11 cellular contexts compared by ENCODE assay signal in genomic region chr18:22176622-22177495, GRCh38. TPM values are rescaled to one million over a fixed set of nuclear protein-coding genes. Genes with fewer than 3 reads are reported as not detected.
DNase-seq lines count a peak whose midpoint lies in the region; ATAC-seq, FAIRE-seq and TF ChIP-seq lines count a peak whose summit lies in the region.
"Had no signal": no experiment of that assay in that cellular context is flagged by ENCODE, and none has a peak within 500 bp of the region (broad histone marks: within the 10 kb centered on the region; RNA-seq: fewer than 3 reads in every experiment).

No MANE protein-coding gene starts in this region.

- H3K36me3 Mint-ChIP-seq in GM23338 (ENCODE audit: low read depth), result no peaks in the 10 kb centered on the region

- peak overlapping the region; percentile 69 for H3K4me2 ChIP-seq in GM23338

- peaks cover 12% of the 10 kb centered on the region for H3K4me1 ChIP-seq in GM23338 (ENCODE audit: insufficient read depth)
- no peaks in the 10 kb centered on the region for H3K4me1 ChIP-seq in rectal smooth muscle tissue (ENCODE audit: control insufficient read depth, insufficient read depth, low read length)

- no peaks in the 10 kb centered on the region for H3K9me2 ChIP-seq in GM23338 (ENCODE audit: insufficient read depth)

- ATAC-seq in GM23338, result peak; percentile 62
- no peak for ATAC-seq in GM18870 (IDR thresholded peaks at IDR 0.05; ENCODE audit: unreplicated experiment)
- ATAC-seq in HG02970 (IDR thresholded peaks at IDR 0.05; ENCODE audit: low FRiP score, unreplicated experiment), result no peak

- H3K9me3 Mint-ChIP-seq in GM23338, result peaks cover 7% of the 10 kb centered on the region; the same call in 2 of the 3 replicates

- no peaks in the 10 kb centered on the region for H3F3A ChIP-seq in GM23338 (replicated peaks; ENCODE audit: low read depth)

- H3K36me3 ChIP-seq in GM23338 (ENCODE audit: insufficient read depth) (no peaks in the 10 kb centered on the region), rectal smooth muscle tissue (ENCODE audit: control insufficient read depth, insufficient read depth, low read length) (no peaks in the 10 kb centered on the region)

- H3K79me2 ChIP-seq in GM23338 (replicated peaks; ENCODE audit: insufficient read depth), result no peaks in the 10 kb centered on the region

- H3K27ac Mint-ChIP-seq in GM23338, result no peak overlapping the region

- no peak overlapping the region for H2AFZ ChIP-seq in GM23338

- DNase-seq in GM23338 (ENCODE audit: low spot score), result peak; percentile 55
- peak; percentile 73 for DNase-seq in choroid plexus epithelial cell (ENCODE audit: low read depth)
- peak; percentile 59 for DNase-seq in iris pigment epithelial cell (ENCODE audit: low read depth)
- DNase-seq in A172 (ENCODE audit: low spot score), result no peak
- no peak for DNase-seq in frontal cortex (ENCODE audit: low spot score in 2 of 2)
- DNase-seq: NCI-H1436, T1000 had no signal

- H3K27ac ChIP-seq in GM23338 (ENCODE audit: low read depth) (no peak overlapping the region), rectal smooth muscle tissue (ENCODE audit: low read depth, low read length) (no peak overlapping the region)

- H4K20me1 ChIP-seq in GM23338 (replicated peaks; ENCODE audit: insufficient read depth), result peaks cover 36% of the 10 kb centered on the region

- no peak for FAIRE-seq in frontal cortex (lab: Jason Lieb, UNC)
- FAIRE-seq: GM19239 had no signal

- H3K27me3 Mint-ChIP-seq in GM23338 (ENCODE audit: insufficient read depth, low read depth, poor library complexity), result peaks cover 90% of the 10 kb centered on the region

- H3K4me3 ChIP-seq in GM23338 (peak overlapping the region; percentile 45), choroid plexus epithelial cell (ENCODE audit: low read depth, low read length) (peak overlapping the region; percentile 57), rectal smooth muscle tissue (ENCODE audit: low read length) (peak overlapping the region; percentile 23)

- H3K4me3 Mint-ChIP-seq in GM23338, result peak overlapping the region; percentile 57

- H3K4me1 Mint-ChIP-seq in GM23338, result peaks cover 11% of the 10 kb centered on the region

- no peak overlapping the region for H3K9ac ChIP-seq in rectal smooth muscle tissue (ENCODE audit: low read length)

- H3K27me3 ChIP-seq in GM23338 (ENCODE audit: insufficient read depth), result peaks cover 99% of the 10 kb centered on the region
- H3K27me3 ChIP-seq in rectal smooth muscle tissue (ENCODE audit: control insufficient read depth, insufficient read depth, low read length), result no peaks in the 10 kb centered on the region

- TF ChIP-seq CTCF in GM23338 (conservative IDR thresholded peaks at IDR 0.05; ENCODE audit: low read depth in 2 of 2) (no peak), choroid plexus epithelial cell (conservative IDR thresholded peaks at IDR 0.05; ENCODE audit: low read depth, low read length) (no peak)

TF ChIP-seq in GM23338, 12 proteins besides CTCF, POLR2A, EP300 and RAD21:
- TF ChIP-seq ETS1 (IDR thresholded peaks at IDR 0.05) (no peak), EZH2 (IDR thresholded peaks at IDR 0.05; ENCODE audit: low read depth, unreplicated experiment) (peak; percentile 83), EZH2phosphoT487 (IDR thresholded peaks at IDR 0.05; ENCODE audit: unreplicated experiment) (no peak)

RNA-seq across cellular contexts. Expression of gene GATA6, which starts 7.5 kb away (rescaled TPM):
- not detected in 2 replicates for total RNA-seq in GM23338 (2014; rRNA removed; shearing (Covaris generic))
- polyA plus RNA-seq in GM23338 (2016; fragmentation: Nextera tagmentation; extraction: Ambion mirVana), result 0.08 and 0.30 TPM in 2 replicates
- total RNA-seq in A172 (2014; rRNA removed; shearing (Covaris generic)), result 3.9 and 4.3 TPM in 2 replicates
- total RNA-seq in frontal cortex, result under 0.01 TPM

Comparison
In these comparisons a context has a peak if more than half of its experiments do, and no peak if none do; other contexts are left out.
1. DNase-seq: peak in GM23338 (single experiment), choroid plexus epithelial cell (single experiment) and iris pigment epithelial cell (single experiment); none in A172 (single experiment) and frontal cortex (0 of 2).
2. Peak in every context shown above with its lines, with median percentiles within 50 percentile points of each other: H3K4me3 ChIP-seq.